ENCODE assay signal across 1 cellular context in the genomic region with DNA sequence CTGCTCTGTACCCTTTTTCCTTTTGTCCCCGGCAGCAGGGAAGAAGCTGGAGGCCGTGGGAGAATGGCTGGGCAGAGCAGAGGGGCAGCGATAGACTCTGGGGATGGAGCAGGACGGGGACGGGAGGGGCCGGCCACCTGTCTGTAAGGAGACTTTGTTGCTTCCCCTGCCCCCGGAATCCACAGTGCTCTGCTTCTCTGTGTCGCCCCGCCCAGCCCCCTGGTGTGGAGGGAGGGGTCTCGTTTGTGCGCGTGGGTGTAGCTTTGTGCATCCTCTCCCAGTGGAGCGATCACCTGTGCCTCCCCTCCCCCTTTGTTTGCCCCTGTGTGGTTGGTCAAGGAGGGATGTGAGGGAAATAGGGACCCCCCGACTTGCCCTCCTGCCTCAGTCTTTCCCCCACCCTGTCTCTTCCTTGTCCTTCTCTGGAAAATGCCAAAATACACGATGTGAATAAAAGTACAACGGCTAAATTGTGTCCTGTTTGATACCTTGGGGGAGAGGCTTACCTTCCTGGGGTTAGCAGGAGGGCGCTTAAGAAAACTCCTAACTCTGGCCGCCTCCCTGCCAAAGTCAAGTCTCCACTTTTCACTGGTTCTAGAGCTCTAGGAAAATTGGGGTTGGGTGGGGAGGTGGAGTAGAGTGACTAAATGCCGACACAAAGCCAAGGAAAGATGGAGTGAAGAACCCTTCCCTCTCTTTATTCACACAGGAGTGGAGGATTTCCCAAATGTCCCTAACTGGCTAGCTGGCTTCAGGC.
TF ChIP-seq lines count a peak whose summit lies in the region.

No MANE protein-coding gene starts in this region.

TF ChIP-seq in GM23338, 12 proteins besides CTCF, POLR2A, EP300 and RAD21 (continued from another document):
- TF ChIP-seq, protein P1, sequence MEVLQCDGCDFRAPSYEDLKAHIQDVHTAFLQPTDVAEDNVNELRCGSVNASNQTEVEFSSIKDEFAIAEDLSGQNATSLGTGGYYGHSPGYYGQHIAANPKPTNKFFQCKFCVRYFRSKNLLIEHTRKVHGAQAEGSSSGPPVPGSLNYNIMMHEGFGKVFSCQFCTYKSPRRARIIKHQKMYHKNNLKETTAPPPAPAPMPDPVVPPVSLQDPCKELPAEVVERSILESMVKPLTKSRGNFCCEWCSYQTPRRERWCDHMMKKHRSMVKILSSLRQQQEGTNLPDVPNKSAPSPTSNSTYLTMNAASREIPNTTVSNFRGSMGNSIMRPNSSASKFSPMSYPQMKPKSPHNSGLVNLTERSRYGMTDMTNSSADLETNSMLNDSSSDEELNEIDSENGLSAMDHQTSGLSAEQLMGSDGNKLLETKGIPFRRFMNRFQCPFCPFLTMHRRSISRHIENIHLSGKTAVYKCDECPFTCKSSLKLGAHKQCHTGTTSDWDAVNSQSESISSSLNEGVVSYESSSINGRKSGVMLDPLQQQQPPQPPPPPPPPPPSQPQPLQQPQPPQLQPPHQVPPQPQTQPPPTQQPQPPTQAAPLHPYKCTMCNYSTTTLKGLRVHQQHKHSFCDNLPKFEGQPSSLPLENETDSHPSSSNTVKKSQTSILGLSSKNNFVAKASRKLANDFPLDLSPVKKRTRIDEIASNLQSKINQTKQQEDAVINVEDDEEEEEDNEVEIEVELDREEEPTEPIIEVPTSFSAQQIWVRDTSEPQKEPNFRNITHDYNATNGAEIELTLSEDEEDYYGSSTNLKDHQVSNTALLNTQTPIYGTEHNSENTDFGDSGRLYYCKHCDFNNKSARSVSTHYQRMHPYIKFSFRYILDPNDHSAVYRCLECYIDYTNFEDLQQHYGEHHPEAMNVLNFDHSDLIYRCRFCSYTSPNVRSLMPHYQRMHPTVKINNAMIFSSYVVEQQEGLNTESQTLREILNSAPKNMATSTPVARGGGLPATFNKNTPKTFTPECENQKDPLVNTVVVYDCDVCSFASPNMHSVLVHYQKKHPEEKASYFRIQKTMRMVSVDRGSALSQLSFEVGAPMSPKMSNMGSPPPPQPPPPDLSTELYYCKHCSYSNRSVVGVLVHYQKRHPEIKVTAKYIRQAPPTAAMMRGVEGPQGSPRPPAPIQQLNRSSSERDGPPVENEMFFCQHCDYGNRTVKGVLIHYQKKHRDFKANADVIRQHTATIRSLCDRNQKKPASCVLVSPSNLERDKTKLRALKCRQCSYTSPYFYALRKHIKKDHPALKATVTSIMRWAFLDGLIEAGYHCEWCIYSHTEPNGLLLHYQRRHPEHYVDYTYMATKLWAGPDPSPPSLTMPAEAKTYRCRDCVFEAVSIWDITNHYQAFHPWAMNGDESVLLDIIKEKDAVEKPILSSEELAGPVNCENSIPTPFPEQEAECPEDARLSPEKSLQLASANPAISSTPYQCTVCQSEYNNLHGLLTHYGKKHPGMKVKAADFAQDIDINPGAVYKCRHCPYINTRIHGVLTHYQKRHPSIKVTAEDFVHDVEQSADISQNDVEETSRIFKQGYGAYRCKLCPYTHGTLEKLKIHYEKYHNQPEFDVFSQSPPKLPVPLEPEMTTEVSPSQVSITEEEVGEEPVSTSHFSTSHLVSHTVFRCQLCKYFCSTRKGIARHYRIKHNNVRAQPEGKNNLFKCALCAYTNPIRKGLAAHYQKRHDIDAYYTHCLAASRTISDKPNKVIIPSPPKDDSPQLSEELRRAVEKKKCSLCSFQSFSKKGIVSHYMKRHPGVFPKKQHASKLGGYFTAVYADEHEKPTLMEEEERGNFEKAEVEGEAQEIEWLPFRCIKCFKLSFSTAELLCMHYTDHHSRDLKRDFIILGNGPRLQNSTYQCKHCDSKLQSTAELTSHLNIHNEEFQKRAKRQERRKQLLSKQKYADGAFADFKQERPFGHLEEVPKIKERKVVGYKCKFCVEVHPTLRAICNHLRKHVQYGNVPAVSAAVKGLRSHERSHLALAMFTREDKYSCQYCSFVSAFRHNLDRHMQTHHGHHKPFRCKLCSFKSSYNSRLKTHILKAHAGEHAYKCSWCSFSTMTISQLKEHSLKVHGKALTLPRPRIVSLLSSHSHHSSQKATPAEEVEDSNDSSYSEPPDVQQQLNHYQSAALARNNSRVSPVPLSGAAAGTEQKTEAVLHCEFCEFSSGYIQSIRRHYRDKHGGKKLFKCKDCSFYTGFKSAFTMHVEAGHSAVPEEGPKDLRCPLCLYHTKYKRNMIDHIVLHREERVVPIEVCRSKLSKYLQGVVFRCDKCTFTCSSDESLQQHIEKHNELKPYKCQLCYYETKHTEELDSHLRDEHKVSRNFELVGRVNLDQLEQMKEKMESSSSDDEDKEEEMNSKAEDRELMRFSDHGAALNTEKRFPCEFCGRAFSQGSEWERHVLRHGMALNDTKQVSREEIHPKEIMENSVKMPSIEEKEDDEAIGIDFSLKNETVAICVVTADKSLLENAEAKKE (CRISPR knock-in tag; IDR thresholded peaks at IDR 0.05) = no peak
- TF ChIP-seq ZNF331 (CRISPR knock-in tag; IDR thresholded peaks at IDR 0.05; ENCODE audit: low read depth) (no peak), NANOG (IDR thresholded peaks at IDR 0.05; ENCODE audit: borderline replicate concordance) (no peak), CREB1 (CRISPR knock-in tag; IDR thresholded peaks at IDR 0.05; ENCODE audit: low read depth) (no peak), STAT1 (IDR thresholded peaks at IDR 0.05; ENCODE audit: unreplicated experiment) (no peak), POLR2AphosphoS5 (IDR thresholded peaks at IDR 0.05; ENCODE audit: low read depth) (no peak), EZH2 (IDR thresholded peaks at IDR 0.05; ENCODE audit: low read depth, unreplicated experiment) (no peak), ZNF114 (CRISPR knock-in tag; IDR thresholded peaks at IDR 0.05) (no peak)
- TF ChIP-seq, protein P2, sequence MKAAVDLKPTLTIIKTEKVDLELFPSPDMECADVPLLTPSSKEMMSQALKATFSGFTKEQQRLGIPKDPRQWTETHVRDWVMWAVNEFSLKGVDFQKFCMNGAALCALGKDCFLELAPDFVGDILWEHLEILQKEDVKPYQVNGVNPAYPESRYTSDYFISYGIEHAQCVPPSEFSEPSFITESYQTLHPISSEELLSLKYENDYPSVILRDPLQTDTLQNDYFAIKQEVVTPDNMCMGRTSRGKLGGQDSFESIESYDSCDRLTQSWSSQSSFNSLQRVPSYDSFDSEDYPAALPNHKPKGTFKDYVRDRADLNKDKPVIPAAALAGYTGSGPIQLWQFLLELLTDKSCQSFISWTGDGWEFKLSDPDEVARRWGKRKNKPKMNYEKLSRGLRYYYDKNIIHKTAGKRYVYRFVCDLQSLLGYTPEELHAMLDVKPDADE (IDR thresholded peaks at IDR 0.05) = no peak
